Comparison of ENCODE assay signal across 1 cellular context in the genomic region with DNA sequence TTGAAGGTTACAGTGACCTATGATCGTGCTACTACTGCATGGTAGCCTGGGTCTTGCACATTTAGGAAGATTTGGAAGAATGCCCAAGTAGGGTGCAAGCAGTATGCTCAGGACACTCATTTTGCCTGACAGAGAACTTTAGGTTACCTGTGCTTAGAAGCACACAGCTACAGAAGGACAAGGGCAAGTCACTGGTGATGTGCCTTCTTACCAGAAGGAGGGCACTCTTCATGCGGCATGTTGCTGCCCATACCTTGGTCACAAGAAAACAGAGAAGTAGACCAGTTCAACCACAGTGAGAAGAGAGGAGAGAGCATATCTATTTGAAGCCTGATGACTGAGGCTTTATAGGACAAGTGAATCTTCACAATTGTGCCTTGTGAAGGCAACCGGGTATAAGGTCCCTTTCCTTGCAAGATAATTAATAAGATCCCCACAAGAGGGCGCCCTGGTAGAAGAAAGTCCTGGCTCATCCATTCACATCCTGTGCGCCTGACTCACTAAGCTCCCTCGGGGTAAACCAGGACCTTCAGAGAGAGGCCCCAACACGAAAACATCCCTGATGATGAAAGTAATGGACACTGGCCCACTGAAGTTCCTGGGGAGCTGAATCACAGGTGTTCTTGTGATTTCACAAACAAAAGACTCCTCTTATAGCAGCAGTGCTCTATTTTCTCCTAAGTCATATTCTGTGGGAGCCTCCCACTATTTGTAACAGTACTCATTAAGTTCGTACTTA.
TF ChIP-seq lines count a peak whose summit lies in the region.

No MANE protein-coding gene starts in this region.

TF ChIP-seq in K562, 482 proteins besides CTCF, POLR2A, EP300 and RAD21 (continued from another document):
- TF ChIP-seq, protein P1, sequence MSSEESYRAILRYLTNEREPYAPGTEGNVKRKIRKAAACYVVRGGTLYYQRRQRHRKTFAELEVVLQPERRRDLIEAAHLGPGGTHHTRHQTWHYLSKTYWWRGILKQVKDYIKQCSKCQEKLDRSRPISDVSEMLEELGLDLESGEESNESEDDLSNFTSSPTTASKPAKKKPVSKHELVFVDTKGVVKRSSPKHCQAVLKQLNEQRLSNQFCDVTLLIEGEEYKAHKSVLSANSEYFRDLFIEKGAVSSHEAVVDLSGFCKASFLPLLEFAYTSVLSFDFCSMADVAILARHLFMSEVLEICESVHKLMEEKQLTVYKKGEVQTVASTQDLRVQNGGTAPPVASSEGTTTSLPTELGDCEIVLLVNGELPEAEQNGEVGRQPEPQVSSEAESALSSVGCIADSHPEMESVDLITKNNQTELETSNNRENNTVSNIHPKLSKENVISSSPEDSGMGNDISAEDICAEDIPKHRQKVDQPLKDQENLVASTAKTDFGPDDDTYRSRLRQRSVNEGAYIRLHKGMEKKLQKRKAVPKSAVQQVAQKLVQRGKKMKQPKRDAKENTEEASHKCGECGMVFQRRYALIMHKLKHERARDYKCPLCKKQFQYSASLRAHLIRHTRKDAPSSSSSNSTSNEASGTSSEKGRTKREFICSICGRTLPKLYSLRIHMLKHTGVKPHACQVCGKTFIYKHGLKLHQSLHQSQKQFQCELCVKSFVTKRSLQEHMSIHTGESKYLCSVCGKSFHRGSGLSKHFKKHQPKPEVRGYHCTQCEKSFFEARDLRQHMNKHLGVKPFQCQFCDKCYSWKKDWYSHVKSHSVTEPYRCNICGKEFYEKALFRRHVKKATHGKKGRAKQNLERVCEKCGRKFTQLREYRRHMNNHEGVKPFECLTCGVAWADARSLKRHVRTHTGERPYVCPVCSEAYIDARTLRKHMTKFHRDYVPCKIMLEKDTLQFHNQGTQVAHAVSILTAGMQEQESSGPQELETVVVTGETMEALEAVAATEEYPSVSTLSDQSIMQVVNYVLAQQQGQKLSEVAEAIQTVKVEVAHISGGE (CRISPR knock-in tag; IDR thresholded peaks at IDR 0.05): no peak
- 0 out of 2 replicates have a peak, but pooled peaks have one; percentile 16 for TF ChIP-seq RB1 (IDR thresholded peaks at IDR 0.05; ENCODE audit: low read depth)
- TF ChIP-seq, protein P2, sequence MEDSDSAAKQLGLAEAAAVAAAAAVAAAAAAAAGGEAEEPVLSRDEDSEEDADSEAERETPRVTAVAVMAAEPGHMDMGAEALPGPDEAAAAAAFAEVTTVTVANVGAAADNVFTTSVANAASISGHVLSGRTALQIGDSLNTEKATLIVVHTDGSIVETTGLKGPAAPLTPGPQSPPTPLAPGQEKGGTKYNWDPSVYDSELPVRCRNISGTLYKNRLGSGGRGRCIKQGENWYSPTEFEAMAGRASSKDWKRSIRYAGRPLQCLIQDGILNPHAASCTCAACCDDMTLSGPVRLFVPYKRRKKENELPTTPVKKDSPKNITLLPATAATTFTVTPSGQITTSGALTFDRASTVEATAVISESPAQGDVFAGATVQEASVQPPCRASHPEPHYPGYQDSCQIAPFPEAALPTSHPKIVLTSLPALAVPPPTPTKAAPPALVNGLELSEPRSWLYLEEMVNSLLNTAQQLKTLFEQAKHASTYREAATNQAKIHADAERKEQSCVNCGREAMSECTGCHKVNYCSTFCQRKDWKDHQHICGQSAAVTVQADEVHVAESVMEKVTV (CRISPR knock-in tag; IDR thresholded peaks at IDR 0.05): 0 out of 2 replicates have a peak, but pooled peaks have one; percentile 24
- TF ChIP-seq ZNF57 (CRISPR knock-in tag; IDR thresholded peaks at IDR 0.05): no peak
- no peak for TF ChIP-seq MED1 (CRISPR knock-in tag; IDR thresholded peaks at IDR 0.05; ENCODE audit: borderline replicate concordance)
- no peak for TF ChIP-seq SAFB2 (IDR thresholded peaks at IDR 0.05; ENCODE audit: borderline replicate concordance, low read depth, low read length, severe bottlenecking)
TF ChIP-seq in K562: peak in this region for 4.
